In genomic region chr20:61543086-61543485, GRCh38 we compare ENCODE assay signal across 14 cellular contexts.
DNase-seq lines count a peak whose midpoint lies in the region; ATAC-seq and TF ChIP-seq lines count a peak whose summit lies in the region.
"Had no signal": no experiment of that assay in that cellular context is flagged by ENCODE, and none has a peak within 500 bp of the region (broad histone marks: within the 10 kb centered on the region; RNA-seq: fewer than 3 reads in every experiment).

No MANE protein-coding gene starts in this region.

- no peak for TF ChIP-seq CTCF in left ventricle myocardium inferior (IDR thresholded peaks at IDR 0.05; ENCODE audit: borderline replicate concordance)
- no peak for TF ChIP-seq CTCF in HEK293 (tag by site-specific recombination; IDR thresholded peaks at IDR 0.05)
- no peak for TF ChIP-seq CTCF in chondrocyte (IDR thresholded peaks at IDR 0.05)

- CTCF ChIA-PET in HEK293 (lab: Yijun Ruan, JAX) = no interaction called here

- 50% methylated on average over 8 of the region's 8 CpGs for WGBS in right cardiac atrium

- DNase-seq in right cardiac atrium (no peak), left ventricle myocardium inferior (no peak), chondrocyte (ENCODE audit: low spot score) (peak; percentile 2), medulla oblongata (ENCODE audit: extremely low spot score) (no peak)
- DNase-seq in activated CD4-positive, alpha-beta T cell treated with anti-CD3 and anti-CD28 coated beads, Interleukin-2, amount 50 U/mL, for 48 hours = no peak
- DNase-seq: Caco-2; CD4-positive, CD25-positive, alpha-beta regulatory T cell; CD8-positive, alpha-beta T cell; DMS153; DND-41; GOT3 had no signal

- H3K9me3 ChIP-seq in right cardiac atrium (ENCODE audit: control insufficient read depth, low read length) = no peaks in the 10 kb centered on the region
- no peaks in the 10 kb centered on the region for H3K9me3 ChIP-seq in left ventricle myocardium inferior (replicated peaks)
- no peaks in the 10 kb centered on the region for H3K9me3 ChIP-seq in HEK293 (ENCODE audit: control insufficient read depth, insufficient read depth, low read depth, low read length)
- H3K9me3 ChIP-seq: HAP-1 had no signal

- H3K27me3 ChIP-seq in right cardiac atrium (ENCODE audit: control insufficient read depth, insufficient read depth) = no peaks in the 10 kb centered on the region
- peaks cover 38% of the 10 kb centered on the region for H3K27me3 ChIP-seq in left ventricle myocardium inferior (ENCODE audit: low read depth)

- ATAC-seq in right cardiac atrium = peak; percentile 69 to 86
- ATAC-seq: CD8-positive, alpha-beta T cell had no signal

- H3K27me3 Mint-ChIP-seq in chondrocyte (ENCODE audit: low read depth) = peaks cover under 1% of the 10 kb centered on the region

- no peaks in the 10 kb centered on the region for H3K4me1 ChIP-seq in right cardiac atrium (ENCODE audit: control insufficient read depth, insufficient read depth, low read length)
- H3K4me1 ChIP-seq in left ventricle myocardium inferior = no peaks in the 10 kb centered on the region
- no peaks in the 10 kb centered on the region for H3K4me1 ChIP-seq in HEK293 (ENCODE audit: control insufficient read depth, insufficient read depth, low read length)
- H3K4me1 ChIP-seq: Caco-2, HAP-1 had no signal

- no peaks in the 10 kb centered on the region for H3K4me1 Mint-ChIP-seq in chondrocyte (ENCODE audit: low read depth)
- H3K4me1 Mint-ChIP-seq: CD4-positive, CD25-positive, alpha-beta regulatory T cell had no signal

- no peak overlapping the region for H3K4me3 ChIP-seq in right cardiac atrium (ENCODE audit: low read length)
- no peak overlapping the region for H3K4me3 ChIP-seq in left ventricle myocardium inferior
- no peak overlapping the region for H3K4me3 ChIP-seq in HEK293 (ENCODE audit: low read depth, low read length)
- H3K4me3 ChIP-seq: HAP-1 had no signal

- H3K27ac Mint-ChIP-seq in chondrocyte (ENCODE audit: unreplicated experiment) = no peak overlapping the region
- H3K27ac Mint-ChIP-seq: CD4-positive, CD25-positive, alpha-beta regulatory T cell; CD8-positive, alpha-beta T cell had no signal

- H3K27ac ChIP-seq in right cardiac atrium (ENCODE audit: low read length) = no peak overlapping the region
- no peak overlapping the region for H3K27ac ChIP-seq in left ventricle myocardium inferior (replicated peaks)
- H3K27ac ChIP-seq in HEK293 (ENCODE audit: extremely low read depth, low read depth, low read length) = no peak overlapping the region
- H3K27ac ChIP-seq: C4-2B had no signal

- intact Hi-C loops in right cardiac atrium (cut with DNase I) (no loop called here), left ventricle myocardium inferior (cut with micrococcal nuclease) (no loop called here)

- no peaks in the 10 kb centered on the region for H3K36me3 Mint-ChIP-seq in chondrocyte (ENCODE audit: low read depth)
- H3K36me3 Mint-ChIP-seq: CD4-positive, CD25-positive, alpha-beta regulatory T cell; CD8-positive, alpha-beta T cell had no signal

- H3K36me3 ChIP-seq in left ventricle myocardium inferior (no peaks in the 10 kb centered on the region), HEK293 (ENCODE audit: control insufficient read depth in 2 of 2, insufficient read depth in 1 of 2, low read length in 2 of 2) (no peaks in the 10 kb centered on the region)
- H3K36me3 ChIP-seq: HAP-1 had no signal

- no peaks in the 10 kb centered on the region for H3K9me3 Mint-ChIP-seq in chondrocyte (ENCODE audit: low read depth)
- H3K9me3 Mint-ChIP-seq: CD8-positive, alpha-beta T cell had no signal

- H3K4me3 Mint-ChIP-seq in chondrocyte (ENCODE audit: unreplicated experiment) = no peak overlapping the region
- H3K4me3 Mint-ChIP-seq: CD4-positive, CD25-positive, alpha-beta regulatory T cell; CD8-positive, alpha-beta T cell had no signal

- POLR2A ChIA-PET in HEK293 (lab: Yijun Ruan, JAX) = no interaction called here

TF ChIP-seq in HEK293, 187 proteins besides CTCF, POLR2A, EP300 and RAD21:
- TF ChIP-seq ZNF114 (tag by site-specific recombination; IDR thresholded peaks at IDR 0.05) (no peak), ZNF138 (tag by site-specific recombination; IDR thresholded peaks at IDR 0.05; ENCODE audit: borderline replicate concordance) (no peak), MEIS1 (CRISPR knock-in tag; IDR thresholded peaks at IDR 0.05; ENCODE audit: borderline replicate concordance) (no peak), ZNF449 (tag by site-specific recombination; IDR thresholded peaks at IDR 0.05) (0 out of 2 replicates have a peak, but pooled peaks have one; percentile 39), ZNF501 (tag by site-specific recombination; IDR thresholded peaks at IDR 0.05) (no peak)
